Comparison of ENCODE assay signal across 1 cellular context in genomic region chr1:186375152-186375928, GRCh38.
TF ChIP-seq lines count a peak whose summit lies in the region.

TSS of gene ODR4 (plus strand) at chr1:186375838. CDS start at chr1:186379786, 3,948 bp downstream.
TSS of gene TPR (minus strand) at chr1:186375253. CDS start at chr1:186375028, 225 bp downstream.

TF ChIP-seq in K562, 482 proteins besides CTCF, POLR2A, EP300 and RAD21 (continued from another document):
- TF ChIP-seq HCFC1 (IDR thresholded peaks at IDR 0.05; ENCODE audit: low read depth, low read length) = peak; percentile 87
- TF ChIP-seq EHMT2 (IDR thresholded peaks at IDR 0.05) = peak; percentile 49; the same call in 1 of the 2 replicates
- peak; percentile 27 for TF ChIP-seq HDAC3 (IDR thresholded peaks at IDR 0.05; ENCODE audit: borderline replicate concordance, partially characterized antibody)
- no peak for TF ChIP-seq THRA (IDR thresholded peaks at IDR 0.05)
- TF ChIP-seq, protein P1, sequence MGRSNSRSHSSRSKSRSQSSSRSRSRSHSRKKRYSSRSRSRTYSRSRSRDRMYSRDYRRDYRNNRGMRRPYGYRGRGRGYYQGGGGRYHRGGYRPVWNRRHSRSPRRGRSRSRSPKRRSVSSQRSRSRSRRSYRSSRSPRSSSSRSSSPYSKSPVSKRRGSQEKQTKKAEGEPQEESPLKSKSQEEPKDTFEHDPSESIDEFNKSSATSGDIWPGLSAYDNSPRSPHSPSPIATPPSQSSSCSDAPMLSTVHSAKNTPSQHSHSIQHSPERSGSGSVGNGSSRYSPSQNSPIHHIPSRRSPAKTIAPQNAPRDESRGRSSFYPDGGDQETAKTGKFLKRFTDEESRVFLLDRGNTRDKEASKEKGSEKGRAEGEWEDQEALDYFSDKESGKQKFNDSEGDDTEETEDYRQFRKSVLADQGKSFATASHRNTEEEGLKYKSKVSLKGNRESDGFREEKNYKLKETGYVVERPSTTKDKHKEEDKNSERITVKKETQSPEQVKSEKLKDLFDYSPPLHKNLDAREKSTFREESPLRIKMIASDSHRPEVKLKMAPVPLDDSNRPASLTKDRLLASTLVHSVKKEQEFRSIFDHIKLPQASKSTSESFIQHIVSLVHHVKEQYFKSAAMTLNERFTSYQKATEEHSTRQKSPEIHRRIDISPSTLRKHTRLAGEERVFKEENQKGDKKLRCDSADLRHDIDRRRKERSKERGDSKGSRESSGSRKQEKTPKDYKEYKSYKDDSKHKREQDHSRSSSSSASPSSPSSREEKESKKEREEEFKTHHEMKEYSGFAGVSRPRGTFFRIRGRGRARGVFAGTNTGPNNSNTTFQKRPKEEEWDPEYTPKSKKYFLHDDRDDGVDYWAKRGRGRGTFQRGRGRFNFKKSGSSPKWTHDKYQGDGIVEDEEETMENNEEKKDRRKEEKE (IDR thresholded peaks at IDR 0.05; ENCODE audit: borderline replicate concordance in 1 of 2, control insufficient read depth in 1 of 2, low read depth in 2 of 2, low read length in 1 of 2) = peak in 1 of 2 experiments; percentile 76; a peak in 2 of 4 replicates
- 0 out of 2 replicates have a peak, but pooled peaks have one; percentile 5 for TF ChIP-seq THAP12 (CRISPR knock-in tag; IDR thresholded peaks at IDR 0.05)
- TF ChIP-seq ZNF740 (CRISPR knock-in tag; IDR thresholded peaks at IDR 0.05) = peak; percentile 99
- peak in 1 of 2 experiments; percentile 95; a peak in 2 of 4 replicates for TF ChIP-seq ZNF740 (tag; IDR thresholded peaks at IDR 0.05)
- peak in 1 of 2 experiments; percentile 81; a peak in 1 of 4 replicates for TF ChIP-seq KDM4B (IDR thresholded peaks at IDR 0.05; ENCODE audit: borderline replicate concordance in 2 of 2, low read depth in 1 of 2)
- TF ChIP-seq, protein P2, sequence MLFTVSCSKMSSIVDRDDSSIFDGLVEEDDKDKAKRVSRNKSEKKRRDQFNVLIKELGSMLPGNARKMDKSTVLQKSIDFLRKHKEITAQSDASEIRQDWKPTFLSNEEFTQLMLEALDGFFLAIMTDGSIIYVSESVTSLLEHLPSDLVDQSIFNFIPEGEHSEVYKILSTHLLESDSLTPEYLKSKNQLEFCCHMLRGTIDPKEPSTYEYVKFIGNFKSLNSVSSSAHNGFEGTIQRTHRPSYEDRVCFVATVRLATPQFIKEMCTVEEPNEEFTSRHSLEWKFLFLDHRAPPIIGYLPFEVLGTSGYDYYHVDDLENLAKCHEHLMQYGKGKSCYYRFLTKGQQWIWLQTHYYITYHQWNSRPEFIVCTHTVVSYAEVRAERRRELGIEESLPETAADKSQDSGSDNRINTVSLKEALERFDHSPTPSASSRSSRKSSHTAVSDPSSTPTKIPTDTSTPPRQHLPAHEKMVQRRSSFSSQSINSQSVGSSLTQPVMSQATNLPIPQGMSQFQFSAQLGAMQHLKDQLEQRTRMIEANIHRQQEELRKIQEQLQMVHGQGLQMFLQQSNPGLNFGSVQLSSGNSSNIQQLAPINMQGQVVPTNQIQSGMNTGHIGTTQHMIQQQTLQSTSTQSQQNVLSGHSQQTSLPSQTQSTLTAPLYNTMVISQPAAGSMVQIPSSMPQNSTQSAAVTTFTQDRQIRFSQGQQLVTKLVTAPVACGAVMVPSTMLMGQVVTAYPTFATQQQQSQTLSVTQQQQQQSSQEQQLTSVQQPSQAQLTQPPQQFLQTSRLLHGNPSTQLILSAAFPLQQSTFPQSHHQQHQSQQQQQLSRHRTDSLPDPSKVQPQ (CRISPR knock-in tag; IDR thresholded peaks at IDR 0.05; ENCODE audit: borderline replicate concordance) = no peak
